ENCODE assay signal across 26 cellular contexts in genomic region chr9:14942037-14942436, GRCh38. TPM values are rescaled to one million over a fixed set of nuclear protein-coding genes. Genes with fewer than 3 reads are reported as not detected.
DNase-seq lines count a peak whose midpoint lies in the region; ATAC-seq, FAIRE-seq and TF ChIP-seq lines count a peak whose summit lies in the region.
"Had no signal": no experiment of that assay in that cellular context is flagged by ENCODE, and none has a peak within 500 bp of the region (broad histone marks: within the 10 kb centered on the region; RNA-seq: fewer than 3 reads in every experiment).

No MANE protein-coding gene starts in this region.

- H3K27ac ChIP-seq in GM23248, result no peak overlapping the region
- H3K27ac ChIP-seq in hepatocyte, result peak overlapping the region; percentile 12
- H3K27ac ChIP-seq in uterus, result peak overlapping the region; percentile 76 to 78
- H3K27ac ChIP-seq: colonic mucosa, esophagus squamous epithelium, skin epidermis had no signal

- TF ChIP-seq CTCF in hepatocyte (IDR thresholded peaks at IDR 0.05; ENCODE audit: poor library complexity) (no peak), uterus (IDR thresholded peaks at IDR 0.05) (no peak)

- H3K9ac ChIP-seq in GM23248, result no peak overlapping the region

- no peak for FAIRE-seq in RCC 7860 (lab: Jason Lieb, UNC)
- FAIRE-seq: GM12878, urothelium cell line had no signal

- intact Hi-C loops in uterus (cut with DNase I; ENCODE audit: low total_unique reads), result no loop called here

- in situ Hi-C loops in GM23248 (cut with MboI), result no loop called here

- H3K4me2 ChIP-seq in GM23248 (ENCODE audit: unreplicated experiment), result no peak overlapping the region
- H3K4me2 ChIP-seq in hepatocyte, result peak overlapping the region; percentile 53

- H4K20me1 ChIP-seq in GM23248 (ENCODE audit: insufficient read depth) (no peaks in the 10 kb centered on the region), hepatocyte (ENCODE audit: insufficient read depth, poor library complexity, severe bottlenecking) (no peaks in the 10 kb centered on the region)

- H3K9me2 ChIP-seq in GM23248 (ENCODE audit: insufficient read depth) (no peaks in the 10 kb centered on the region), hepatocyte (replicated peaks; ENCODE audit: insufficient read depth) (no peaks in the 10 kb centered on the region)

- H3K4me3 ChIP-seq in GM23248, result no peak overlapping the region
- H3K4me3 ChIP-seq in hepatocyte, result no peak overlapping the region
- no peak overlapping the region for H3K4me3 ChIP-seq in uterus
- H3K4me3 ChIP-seq: adrenal gland, breast epithelium, colonic mucosa, esophagus squamous epithelium, GM12878, skin epidermis had no signal

- ATAC-seq in GM19328 (IDR thresholded peaks at IDR 0.05; ENCODE audit: unreplicated experiment), result no peak
- ATAC-seq: activated CD4-positive, CD25-positive, alpha-beta regulatory T cell treated with anti-CD3 and anti-CD28 coated beads, Interleukin-2, amount 50 U/mL, for 24 hours; activated CD8-positive, alpha-beta T cell treated with anti-CD3 and anti-CD28 coated beads for 36 hours; CD8-positive, alpha-beta T cell; GM12878; left lobe of liver; stimulated activated naive B cell treated with anti-CD40 and anti-IgM and Interleukin-4, amounts not matched to agents 10 μg/mL and 1 μg/mL and 100 μg/mL, for 72 hours had no signal

- no peaks in the 10 kb centered on the region for H3F3A ChIP-seq in GM23248 (ENCODE audit: insufficient read depth)

- H3K79me2 ChIP-seq in GM23248 (ENCODE audit: insufficient read depth) (no peaks in the 10 kb centered on the region), hepatocyte (no peaks in the 10 kb centered on the region)

- TF ChIP-seq POLR2A in uterus (IDR thresholded peaks at IDR 0.05), result no peak

- H3K36me3 ChIP-seq in GM23248 (ENCODE audit: low read depth) (no peaks in the 10 kb centered on the region), hepatocyte (replicated peaks; ENCODE audit: insufficient read depth, low read depth) (no peaks in the 10 kb centered on the region), uterus (no peaks in the 10 kb centered on the region)
- H3K36me3 ChIP-seq: adrenal gland, breast epithelium, colonic mucosa, esophagus squamous epithelium had no signal

- H3K27me3 ChIP-seq in GM23248 (replicated peaks; ENCODE audit: insufficient read depth) (no peaks in the 10 kb centered on the region), hepatocyte (no peaks in the 10 kb centered on the region), uterus (no peaks in the 10 kb centered on the region)
- H3K27me3 ChIP-seq: adrenal gland, breast epithelium, colonic mucosa, esophagus squamous epithelium had no signal

- no peaks in the 10 kb centered on the region for H3K4me1 ChIP-seq in GM23248 (ENCODE audit: insufficient read depth)
- H3K4me1 ChIP-seq in hepatocyte (ENCODE audit: insufficient read depth), result peaks cover 4% of the 10 kb centered on the region
- peaks cover 0 to 7% of the 10 kb centered on the region in 2 donors for H3K4me1 ChIP-seq in uterus
- H3K4me1 ChIP-seq: adrenal gland, breast epithelium, colonic mucosa, esophagus squamous epithelium had no signal

- peak; percentile 8 for DNase-seq in GM23248
- DNase-seq in amniotic epithelial cell (ENCODE audit: low read depth), result peak; percentile 90
- peak; percentile 23 for DNase-seq in hepatocyte (ENCODE audit: low spot score)
- peak; percentile 47 to 62 for DNase-seq in uterus
- no peak for DNase-seq in stimulated activated CD4-positive, alpha-beta T cell treated with anti-CD3 and anti-CD28 coated beads, Interleukin-15, amount 100 ng/mL, for 24 hours
- DNase-seq in RCC 7860 (ENCODE audit: low spot score), result no peak
- DNase-seq: activated CD8-positive, alpha-beta T cell treated with anti-CD3 and anti-CD28 coated beads for 36 hours; activated gamma-delta T cell; activated T-cell treated with anti-CD3 and anti-CD28 coated beads for 4 hours; adrenal gland; AML-193; CD8-positive, alpha-beta T cell; colonic mucosa; esophagus squamous epithelium; HFFc6; NCI-H526 treated with DMSO at 0.1 percent for 48 hours; stimulated activated CD4-positive, alpha-beta T cell treated with anti-CD3 and anti-CD28 coated beads, Interleukin-2, amount 100 ng/mL, for 48 hours; stimulated activated naive B cell treated with anti-CD40 and anti-IgM and Interleukin-4, amounts not matched to agents 10 μg/mL and 1 μg/mL and 100 μg/mL, for 72 hours; T1000 had no signal

- 12 to 22% methylated on average over 6 of the region's 6 CpGs for WGBS in GM23248 (ENCODE audit: low coverage in 1 of 2, low lambda C conversion rate in 2 of 2, missing lambda C conversion rate in 2 of 2), 2 experiments
- 49% methylated on average over 6 of the region's 6 CpGs for WGBS in hepatocyte (ENCODE audit: low lambda C conversion rate, missing lambda C conversion rate)

- H3K9me3 ChIP-seq in GM23248 (ENCODE audit: low read depth) (no peaks in the 10 kb centered on the region), hepatocyte (ENCODE audit: low read depth) (no peaks in the 10 kb centered on the region), uterus (no peaks in the 10 kb centered on the region)
- H3K9me3 ChIP-seq: adrenal gland, breast epithelium, colonic mucosa, esophagus squamous epithelium had no signal

- H2AFZ ChIP-seq in GM23248, result no peak overlapping the region
- no peak overlapping the region for H2AFZ ChIP-seq in hepatocyte

RNA-seq across cellular contexts. Expression of gene FREM1, which starts 31.8 kb away (rescaled TPM):
- total RNA-seq in GM23248 (2014; rRNA removed; shearing (Covaris generic)), result 0.11 and 0.51 TPM in 2 replicates
- polyA plus RNA-seq in GM23248 (2016; fragmentation: Nextera tagmentation; extraction: Ambion mirVana), result 0.25 and 0.31 TPM in 2 replicates
- total RNA-seq in hepatocyte, result 27.7 and 36.1 TPM in 2 replicates
- 9.7 and 12.0 TPM in 2 replicates for polyA plus RNA-seq in hepatocyte
- 10 to 100 TPM in 3 of 4 donors, 1 to 10 TPM in 1; 7.6 to 92.6 (median 18.4) TPM for total RNA-seq in uterus
- total RNA-seq: activated CD8-positive, alpha-beta T cell treated with anti-CD3 and anti-CD28 coated beads for 36 hours; CD8-positive, alpha-beta T cell had no signal

Comparison
In these comparisons a context has a peak if more than half of its experiments do, and no peak if none do; other contexts are left out.
1. DNase-seq: peak in GM23248 (single experiment), amniotic epithelial cell (single experiment), hepatocyte (single experiment) and uterus (2 of 2); none in stimulated activated CD4-positive, alpha-beta T cell treated with anti-CD3 and anti-CD28 coated beads, Interleukin-15, amount 100 ng/mL, for 24 hours (single experiment) and RCC 7860 (single experiment).